Comparison of ENCODE assay signal across 18 cellular contexts in genomic region chr9:111726949-111727348, GRCh38.
DNase-seq lines count a peak whose midpoint lies in the region; ATAC-seq and TF ChIP-seq lines count a peak whose summit lies in the region.
"Had no signal": no experiment of that assay in that cellular context is flagged by ENCODE, and none has a peak within 500 bp of the region (broad histone marks: within the 10 kb centered on the region; RNA-seq: fewer than 3 reads in every experiment).

No MANE protein-coding gene starts in this region.

- ATAC-seq in activated T-cell treated with anti-CD3 and anti-CD28 coated beads, Interleukin-2, amount 50 U/mL, for 72 hours (replicated peaks in 1 of 2) = peak; percentile 43 to 51
- no peak for ATAC-seq in activated T-cell treated with anti-CD3 and anti-CD28 coated beads, Interleukin-2, amount 50 U/mL, for 4 hours
- no peak for ATAC-seq in HCT116
- ATAC-seq in PC-3 = peak; percentile 19; the same call in 1 of the 2 replicates
- peak; percentile 26 for ATAC-seq in activated T-helper 17 cell treated with anti-CD3 and anti-CD28 coated beads, Interleukin-2, amount 50 U/mL, for 72 hours (replicated peaks)
- ATAC-seq in HG02623 (IDR thresholded peaks at IDR 0.05; ENCODE audit: unreplicated experiment) = no peak
- no peak for ATAC-seq in GM18519 (IDR thresholded peaks at IDR 0.05; ENCODE audit: low FRiP score, unreplicated experiment)
- no peak for ATAC-seq in GM18858 (IDR thresholded peaks at IDR 0.05; ENCODE audit: unreplicated experiment)
- ATAC-seq: K562 had no signal

- H3K79me2 ChIP-seq in HCT116 (ENCODE audit: insufficient read depth, low read length) (no peaks in the 10 kb centered on the region), PC-3 (ENCODE audit: low read length) (no peaks in the 10 kb centered on the region)

- CTCF ChIA-PET in HCT116 (lab: Charles Lee) = no interaction called here
- CTCF ChIA-PET in PC-3 (lab: Charles Lee) = no interaction called here

- TF ChIP-seq RAD21 in HCT116 (IDR thresholded peaks at IDR 0.05; ENCODE audit: low read depth) = no peak

- peaks cover 10% of the 10 kb centered on the region for H3F3A ChIP-seq in PC-3 (ENCODE audit: low read length, unreplicated experiment)

- RAD21 ChIA-PET in HCT116 (lab: Charles Lee; ENCODE audit: low non-redundant PET in 1 of 2, low total read pairs in 2 of 2, uncharacterized antibody in 2 of 2, unreplicated experiment in 2 of 2) = no interaction called here

- no peak for DNase-seq in activated T-cell treated with anti-CD3 and anti-CD28 coated beads, Interleukin-2, amount 50 U/mL, for 72 hours
- no peak for DNase-seq in activated T-cell treated with anti-CD3 and anti-CD28 coated beads, Interleukin-2, amount 50 U/mL, for 4 hours
- no peak for DNase-seq in HCT116 (ENCODE audit: low read depth, low spot score)
- peak; percentile 44 for DNase-seq in PC-3
- DNase-seq: 8988T; CD4-positive, alpha-beta memory T cell; DMS153; DMS79; GDM1; GOT3; H7 had no signal

- no peaks in the 10 kb centered on the region for H3K27me3 Mint-ChIP-seq in activated T-cell treated with anti-CD3 and anti-CD28 coated beads, Interleukin-2, amount 50 U/mL, for 72 hours (ENCODE audit: low read depth)
- no peaks in the 10 kb centered on the region for H3K27me3 Mint-ChIP-seq in activated T-cell treated with anti-CD3 and anti-CD28 coated beads, Interleukin-2, amount 50 U/mL, for 4 hours (ENCODE audit: low read depth)
- H3K27me3 Mint-ChIP-seq in activated T-helper 17 cell treated with anti-CD3 and anti-CD28 coated beads, Interleukin-2, amount 50 U/mL, for 72 hours = no peaks in the 10 kb centered on the region
- H3K27me3 Mint-ChIP-seq: CD4-positive, alpha-beta memory T cell had no signal

- no peak overlapping the region for H3K4me3 Mint-ChIP-seq in activated T-cell treated with anti-CD3 and anti-CD28 coated beads, Interleukin-2, amount 50 U/mL, for 72 hours
- H3K4me3 Mint-ChIP-seq in activated T-cell treated with anti-CD3 and anti-CD28 coated beads, Interleukin-2, amount 50 U/mL, for 4 hours = no peak overlapping the region
- H3K4me3 Mint-ChIP-seq in activated T-helper 17 cell treated with anti-CD3 and anti-CD28 coated beads, Interleukin-2, amount 50 U/mL, for 72 hours = no peak overlapping the region
- H3K4me3 Mint-ChIP-seq: CD14-positive monocyte; CD4-positive, alpha-beta memory T cell had no signal

- intact Hi-C loops in HCT116 (cut with micrococcal nuclease) = no loop called here
- intact Hi-C loops in PC-3 (cut with micrococcal nuclease) = no loop called here

- H3K36me3 ChIP-seq in HCT116 (ENCODE audit: control insufficient read depth in 1 of 2, insufficient read depth in 2 of 2, low read length in 2 of 2) = peaks cover 0 to 5% of the 10 kb centered on the region in 2 experiments; a peak in 1 of 4 replicates
- peaks cover 9% of the 10 kb centered on the region; the same call in 1 of the 2 replicates for H3K36me3 ChIP-seq in PC-3 (ENCODE audit: low read depth, low read length)

- TF ChIP-seq CTCF in HCT116 (IDR thresholded peaks at IDR 0.05 in 2 of 3, conservative IDR thresholded peaks at IDR 0.05 in 1 of 3; ENCODE audit: borderline replicate concordance in 1 of 3, insufficient read depth in 1 of 3, low read depth in 2 of 3, low read length in 2 of 3) (no peak), PC-3 (conservative IDR thresholded peaks at IDR 0.05; ENCODE audit: low read depth, low read length) (no peak)

- H3K27ac ChIP-seq in HCT116 (ENCODE audit: low read depth, low read length) = no peak overlapping the region
- peak overlapping the region; percentile 97 for H3K27ac ChIP-seq in PC-3 (ENCODE audit: low read length)
- H3K27ac ChIP-seq: BLaER1 had no signal

- H3K9me3 Mint-ChIP-seq in activated T-cell treated with anti-CD3 and anti-CD28 coated beads, Interleukin-2, amount 50 U/mL, for 72 hours = peaks cover 4 to 7% of the 10 kb centered on the region in 2 donors
- H3K9me3 Mint-ChIP-seq in activated T-cell treated with anti-CD3 and anti-CD28 coated beads, Interleukin-2, amount 50 U/mL, for 4 hours = peaks cover 12% of the 10 kb centered on the region
- H3K9me3 Mint-ChIP-seq in activated T-helper 17 cell treated with anti-CD3 and anti-CD28 coated beads, Interleukin-2, amount 50 U/mL, for 72 hours = peaks cover 5% of the 10 kb centered on the region

- H3K27ac Mint-ChIP-seq in activated T-cell treated with anti-CD3 and anti-CD28 coated beads, Interleukin-2, amount 50 U/mL, for 72 hours = no peak overlapping the region
- H3K27ac Mint-ChIP-seq in activated T-helper 17 cell treated with anti-CD3 and anti-CD28 coated beads, Interleukin-2, amount 50 U/mL, for 72 hours = no peak overlapping the region
- H3K27ac Mint-ChIP-seq: CD14-positive monocyte; CD4-positive, alpha-beta memory T cell had no signal

- TF ChIP-seq POLR2A in HCT116 (IDR thresholded peaks at IDR 0.05; ENCODE audit: borderline replicate concordance, extremely low read depth, insufficient read depth, insufficient read length) = no peak

- H3K4me1 ChIP-seq in HCT116 (ENCODE audit: control insufficient read depth in 1 of 2, insufficient read depth in 2 of 2, low read length in 2 of 2) (peaks cover 43 to 56% of the 10 kb centered on the region in 2 experiments), PC-3 (ENCODE audit: insufficient read depth, low read length) (peaks cover 36% of the 10 kb centered on the region)
- H3K4me1 ChIP-seq: BLaER1 had no signal

- H3K27me3 ChIP-seq in HCT116 (ENCODE audit: insufficient read depth, low read length) (no peaks in the 10 kb centered on the region), PC-3 (ENCODE audit: low read length) (no peaks in the 10 kb centered on the region)
- H3K27me3 ChIP-seq: BLaER1 had no signal

- peaks cover 0 to 6% of the 10 kb centered on the region in 2 experiments; a peak in 2 of 4 replicates for H3K9me3 ChIP-seq in HCT116 (ENCODE audit: control insufficient read depth in 1 of 2, insufficient read depth in 1 of 2, low read depth in 1 of 2, low read length in 2 of 2)
- H3K9me3 ChIP-seq in PC-3 (ENCODE audit: low read length) = no peaks in the 10 kb centered on the region

- no peaks in the 10 kb centered on the region for H4K20me1 ChIP-seq in HCT116 (ENCODE audit: insufficient read depth)
- H4K20me1 ChIP-seq in PC-3 (ENCODE audit: low read length) = no peaks in the 10 kb centered on the region
- H4K20me1 ChIP-seq: BLaER1 had no signal

- no peak overlapping the region for H3K9ac ChIP-seq in HCT116 (ENCODE audit: low read length)
- no peak overlapping the region for H3K9ac ChIP-seq in PC-3 (ENCODE audit: low read length)
- H3K9ac ChIP-seq: BLaER1 had no signal

- H3K4me3 ChIP-seq in HCT116 (replicated peaks in 1 of 2; ENCODE audit: low read depth in 1 of 2, low read length in 2 of 2) (no peak overlapping the region), PC-3 (ENCODE audit: low read length) (no peak overlapping the region)
- H3K4me3 ChIP-seq: BLaER1, K562 had no signal

- peak overlapping the region; percentile 61; the same call in 1 of the 2 replicates for H3K4me2 ChIP-seq in HCT116 (ENCODE audit: low read length)
- H3K4me2 ChIP-seq in PC-3 (ENCODE audit: low read length) = peak overlapping the region; percentile 82
- H3K4me2 ChIP-seq: BLaER1 had no signal

- BruUV-seq in HCT116 (replicated peaks; lab: Mats Ljungman, UMichigan) = no TSS peak
- no TSS peak for BruUV-seq in PC-3 (replicated peaks; lab: Mats Ljungman, UMichigan)

- no peak overlapping the region for H2AFZ ChIP-seq in HCT116 (ENCODE audit: low read depth, low read length, poor library complexity, severe bottlenecking)
- no peak overlapping the region for H2AFZ ChIP-seq in PC-3 (ENCODE audit: low read length)

- H3K36me3 Mint-ChIP-seq in activated T-cell treated with anti-CD3 and anti-CD28 coated beads, Interleukin-2, amount 50 U/mL, for 72 hours (ENCODE audit: insufficient read depth in 2 of 2) = peaks cover 7 to 9% of the 10 kb centered on the region in 2 donors
- H3K36me3 Mint-ChIP-seq in activated T-cell treated with anti-CD3 and anti-CD28 coated beads, Interleukin-2, amount 50 U/mL, for 4 hours (ENCODE audit: insufficient read depth) = peaks cover 14% of the 10 kb centered on the region
- peaks cover 7% of the 10 kb centered on the region for H3K36me3 Mint-ChIP-seq in activated T-helper 17 cell treated with anti-CD3 and anti-CD28 coated beads, Interleukin-2, amount 50 U/mL, for 72 hours (ENCODE audit: low read depth)

- H3K9me2 ChIP-seq in HCT116 (ENCODE audit: insufficient read depth) = no peaks in the 10 kb centered on the region
- H3K9me2 ChIP-seq in PC-3 (replicated peaks; ENCODE audit: low read length) = no peaks in the 10 kb centered on the region

- POLR2A ChIA-PET in HCT116 (lab: Charles Lee) (no interaction called here), PC-3 (lab: Charles Lee; ENCODE audit: unreplicated experiment) (no interaction called here)

- peaks cover 12% of the 10 kb centered on the region for H3K4me1 Mint-ChIP-seq in activated T-cell treated with anti-CD3 and anti-CD28 coated beads, Interleukin-2, amount 50 U/mL, for 72 hours (ENCODE audit: low read depth)
- no peaks in the 10 kb centered on the region for H3K4me1 Mint-ChIP-seq in activated T-cell treated with anti-CD3 and anti-CD28 coated beads, Interleukin-2, amount 50 U/mL, for 4 hours (ENCODE audit: low read depth)
- H3K4me1 Mint-ChIP-seq in activated T-helper 17 cell treated with anti-CD3 and anti-CD28 coated beads, Interleukin-2, amount 50 U/mL, for 72 hours = no peaks in the 10 kb centered on the region
- H3K4me1 Mint-ChIP-seq: CD14-positive monocyte; CD4-positive, alpha-beta memory T cell had no signal

TF ChIP-seq in HCT116, 20 proteins besides CTCF, POLR2A, EP300 and RAD21:
- TF ChIP-seq EGR1 (IDR thresholded peaks at IDR 0.05; ENCODE audit: low read depth) (no peak), JUND (IDR thresholded peaks at IDR 0.05) (no peak), ELF1 (IDR thresholded peaks at IDR 0.05; ENCODE audit: borderline replicate concordance, low read depth) (no peak), MAX (IDR thresholded peaks at IDR 0.05) (no peak), FOSL1 (IDR thresholded peaks at IDR 0.05; ENCODE audit: low read depth) (no peak), CEBPB (IDR thresholded peaks at IDR 0.05; ENCODE audit: low read depth) (no peak), SIN3A (IDR thresholded peaks at IDR 0.05; ENCODE audit: low read depth) (no peak)

Comparison
In these comparisons a context has a peak if more than half of its experiments do, and no peak if none do; other contexts are left out.
1. ATAC-seq: peak in activated T-cell treated with anti-CD3 and anti-CD28 coated beads, Interleukin-2, amount 50 U/mL, for 72 hours (2 of 2), PC-3 (single experiment) and activated T-helper 17 cell treated with anti-CD3 and anti-CD28 coated beads, Interleukin-2, amount 50 U/mL, for 72 hours (single experiment); none in activated T-cell treated with anti-CD3 and anti-CD28 coated beads, Interleukin-2, amount 50 U/mL, for 4 hours (0 of 2), HCT116 (single experiment), HG02623 (single experiment), GM18519 (single experiment) and GM18858 (single experiment).